ENCODE assay signal across 7 cellular contexts in genomic region chr3:184582998-184583344, GRCh38. TPM values are rescaled to one million over a fixed set of nuclear protein-coding genes. Genes with fewer than 3 reads are reported as not detected.
DNase-seq lines count a peak whose midpoint lies in the region; ATAC-seq and TF ChIP-seq lines count a peak whose summit lies in the region.

No MANE protein-coding gene starts in this region.

- peak overlapping the region; percentile 42 to 58 for H3K27ac ChIP-seq in mucosa of rectum (ENCODE audit: low read depth in 2 of 2, low read length in 2 of 2)
- H3K27ac ChIP-seq in temporal lobe (ENCODE audit: low read depth, low read length): peak overlapping the region; percentile 81

- CTCF ChIA-PET in T-cell (lab: Charles Lee): no interaction called here

- TF ChIP-seq CTCF in endothelial cell (IDR thresholded peaks at IDR 0.05; ENCODE audit: unreplicated experiment): no peak

- peaks cover 26 to 28% of the 10 kb centered on the region in 2 donors for H3K4me1 ChIP-seq in mucosa of rectum (ENCODE audit: control insufficient read depth in 2 of 2, insufficient read depth in 2 of 2, low read length in 2 of 2)

- POLR2A ChIA-PET in T-cell (lab: Charles Lee): no interaction called here

- H3K36me3 Mint-ChIP-seq in T-cell: no peaks in the 10 kb centered on the region
- peaks cover 12% of the 10 kb centered on the region for H3K36me3 Mint-ChIP-seq in endothelial cell (ENCODE audit: low read depth, unreplicated experiment)

- peak overlapping the region; percentile 64 to 68 for H3K4me3 ChIP-seq in mucosa of rectum (ENCODE audit: low read length in 2 of 2)

- H3K27ac Mint-ChIP-seq in T-cell (peak overlapping the region in 1 of 2 donors; percentile 39), endothelial cell (ENCODE audit: unreplicated experiment) (peak overlapping the region; percentile 51)

- DNase-seq in T-cell (no peak), endothelial cell (ENCODE audit: low spot score) (no peak), DMS153 (lab: John Stamatoyannopoulos, UW) (no peak)

- ATAC-seq in T-cell (replicated peaks in 1 of 4): no peak
- no peak for ATAC-seq in GM21447 (IDR thresholded peaks at IDR 0.05; ENCODE audit: unreplicated experiment)
- ATAC-seq in HG03521 (IDR thresholded peaks at IDR 0.05; ENCODE audit: unreplicated experiment): no peak

- peaks cover 17 to 38% of the 10 kb centered on the region in 2 donors for H3K27me3 Mint-ChIP-seq in T-cell
- H3K27me3 Mint-ChIP-seq in endothelial cell (ENCODE audit: unreplicated experiment): peaks cover 20% of the 10 kb centered on the region

- no peaks in the 10 kb centered on the region for H3K9me3 ChIP-seq in mucosa of rectum (ENCODE audit: control insufficient read depth in 2 of 2, low read length in 2 of 2)

- peak overlapping the region; percentile 34 to 63 for H3K9ac ChIP-seq in mucosa of rectum (ENCODE audit: low read depth in 1 of 2, low read length in 2 of 2)

- peak overlapping the region; percentile 55 to 72 (median 58) for H3K4me3 Mint-ChIP-seq in T-cell
- H3K4me3 Mint-ChIP-seq in endothelial cell (ENCODE audit: unreplicated experiment): peak overlapping the region; percentile 88

- no peaks in the 10 kb centered on the region for H3K27me3 ChIP-seq in mucosa of rectum (ENCODE audit: control insufficient read depth in 2 of 2, insufficient read depth in 2 of 2, low read length in 2 of 2)

- H3K36me3 ChIP-seq in mucosa of rectum (ENCODE audit: control insufficient read depth in 2 of 2, insufficient read depth in 2 of 2, low read length in 2 of 2): peaks cover 12% of the 10 kb centered on the region in 2 donors

- H3K9me3 Mint-ChIP-seq in T-cell (no peaks in the 10 kb centered on the region), endothelial cell (ENCODE audit: unreplicated experiment) (no peaks in the 10 kb centered on the region)

- peaks cover 6 to 12% (median 9%) of the 10 kb centered on the region in 3 donors for H3K4me1 Mint-ChIP-seq in T-cell
- peaks cover 39% of the 10 kb centered on the region for H3K4me1 Mint-ChIP-seq in endothelial cell (ENCODE audit: unreplicated experiment)

RNA-seq across cellular contexts. Expression of gene EPHB3, which starts 21.4 kb away (rescaled TPM):
- total RNA-seq in T-cell: 1 to 10 TPM in 1 of 5 donors, under 1 TPM in 4; 0.35 to 1.1 (median 0.55) TPM
- 4.3 TPM for total RNA-seq in endothelial cell (ENCODE audit: unreplicated experiment)
- total RNA-seq in temporal lobe: 3.7 TPM
